ENCODE assay signal across 8 cellular contexts in the genomic region with DNA sequence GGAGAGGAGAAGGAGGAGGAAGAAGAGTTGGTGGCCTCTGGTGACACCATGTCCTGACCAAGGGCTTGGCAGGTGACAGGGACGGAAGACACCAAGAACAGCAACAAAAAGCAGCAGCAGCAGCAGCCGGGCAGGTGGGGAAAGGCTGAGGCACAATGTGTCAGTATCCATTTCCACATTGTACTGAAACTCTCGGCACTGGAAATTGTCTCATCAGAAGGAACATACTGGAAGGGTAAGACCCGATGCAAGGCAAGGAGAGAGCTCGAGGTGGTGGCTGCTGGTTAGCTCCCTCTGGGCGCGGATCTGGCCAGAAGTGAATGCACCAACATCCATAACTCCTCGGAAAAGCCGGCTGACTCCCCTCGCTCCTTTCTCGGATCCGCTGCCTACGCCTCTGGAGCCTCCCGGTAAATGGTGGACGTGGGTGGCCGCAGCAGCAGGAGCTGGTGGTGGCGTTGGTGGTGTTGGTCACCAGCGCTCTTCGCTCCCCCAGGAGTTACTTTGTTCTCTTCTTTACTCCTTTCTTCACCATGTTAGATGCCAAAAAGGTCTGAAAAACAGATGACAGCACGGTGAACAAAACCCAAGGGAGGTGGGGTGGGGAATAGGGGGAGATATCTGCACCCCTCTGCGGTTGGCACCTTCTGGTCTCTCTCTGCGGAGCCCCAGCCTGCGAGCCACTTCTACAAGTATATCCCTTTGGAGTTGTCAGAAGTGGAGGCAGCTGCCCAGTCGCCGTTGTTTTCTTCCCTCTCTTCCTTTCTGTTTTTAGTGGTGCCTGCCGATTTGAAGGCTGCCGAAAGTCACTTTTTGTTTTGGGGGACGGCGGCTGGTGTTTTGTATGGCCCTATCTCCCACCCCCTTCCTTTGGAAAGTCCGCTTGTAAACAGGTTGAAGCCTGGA. TPM values are rescaled to one million over a fixed set of nuclear protein-coding genes. Genes with fewer than 3 reads are reported as not detected.
DNase-seq lines count a peak whose midpoint lies in the region; FAIRE-seq and TF ChIP-seq lines count a peak whose summit lies in the region.

No MANE protein-coding gene starts in this region.

- H3K9me1 ChIP-seq in keratinocyte (ENCODE audit: control insufficient read depth, extremely low read depth, insufficient read depth, low read length): no peaks in the 10 kb centered on the region

- FAIRE-seq in HTR-8/SVneo (lab: Jason Lieb, UNC): peak; percentile 31
- FAIRE-seq in astrocyte (lab: Jason Lieb, UNC): no peak
- no peak for FAIRE-seq in keratinocyte (lab: Jason Lieb, UNC)

- H3K4me1 ChIP-seq in astrocyte (ENCODE audit: insufficient read depth, low read length) (no peaks in the 10 kb centered on the region), keratinocyte (ENCODE audit: control insufficient read depth, extremely low read depth, insufficient read depth, low read length) (peaks cover 4% of the 10 kb centered on the region), stomach (peaks cover 6 to 33% (median 19%) of the 10 kb centered on the region in 4 donors)

- H3K9me3 Mint-ChIP-seq in astrocyte (ENCODE audit: unreplicated experiment): no peaks in the 10 kb centered on the region
- no peaks in the 10 kb centered on the region for H3K9me3 Mint-ChIP-seq in activated CD4-positive, alpha-beta T cell treated with anti-CD3 and anti-CD28 coated beads, Interleukin-2, amount 10 ng/mL, durations not matched to agents 24 days and 14 days

- intact Hi-C loops in stomach (cut with DNase I; ENCODE audit: low total_unique reads): no loop called here
- intact Hi-C loops in activated CD4-positive, alpha-beta T cell treated with anti-CD3 and anti-CD28 coated beads, Interleukin-2, amount 10 ng/mL, durations not matched to agents 24 days and 14 days (cut with micrococcal nuclease): no loop called here

- no peak for TF ChIP-seq POLR2A in stomach (IDR thresholded peaks at IDR 0.05)

- dilution Hi-C loops in keratinocyte (cut with MboI; ENCODE audit: extremely low pct_ligation_motif_present, low sequenced_read_pairs): no loop called here

- H3K9me3 ChIP-seq in astrocyte (ENCODE audit: insufficient read depth, low read depth, low read length) (no peaks in the 10 kb centered on the region), keratinocyte (ENCODE audit: control insufficient read depth, low read depth, low read length) (no peaks in the 10 kb centered on the region), stomach (no peaks in the 10 kb centered on the region)

- TF ChIP-seq CTCF in astrocyte (IDR thresholded peaks at IDR 0.05; ENCODE audit: insufficient read depth, low read depth, low read length) (no peak), keratinocyte (optimal IDR thresholded peaks at IDR 0.05 in 1 of 3, IDR thresholded peaks at IDR 0.05 in 1 of 3, conservative IDR thresholded peaks at IDR 0.05 in 1 of 3; ENCODE audit: extremely low read depth in 1 of 3, insufficient read depth in 2 of 3, low read length in 3 of 3) (no peak), stomach (IDR thresholded peaks at IDR 0.05) (no peak)

- WGBS in stomach, 5 donors: 1 to 4% (median 3%) methylated on average over 30 of the region's 30 CpGs

- peak overlapping the region; percentile 88 for H3K4me3 Mint-ChIP-seq in astrocyte (ENCODE audit: unreplicated experiment)
- H3K4me3 Mint-ChIP-seq in activated CD4-positive, alpha-beta T cell treated with anti-CD3 and anti-CD28 coated beads, Interleukin-2, amount 10 ng/mL, durations not matched to agents 24 days and 14 days: no peak overlapping the region

- H3K79me2 ChIP-seq in astrocyte (ENCODE audit: insufficient read depth, low read length) (no peaks in the 10 kb centered on the region), keratinocyte (ENCODE audit: control insufficient read depth, insufficient read depth, low read length) (no peaks in the 10 kb centered on the region)

- peak overlapping the region; percentile 59 for H2AFZ ChIP-seq in astrocyte (ENCODE audit: low read depth, low read length)
- H2AFZ ChIP-seq in keratinocyte (ENCODE audit: control insufficient read depth, low read length): no peak overlapping the region

- H3K27me3 Mint-ChIP-seq in astrocyte (ENCODE audit: low read depth, unreplicated experiment): peaks cover 57% of the 10 kb centered on the region
- H3K27me3 Mint-ChIP-seq in activated CD4-positive, alpha-beta T cell treated with anti-CD3 and anti-CD28 coated beads, Interleukin-2, amount 10 ng/mL, durations not matched to agents 24 days and 14 days: peaks cover 39% of the 10 kb centered on the region

- H3K9ac ChIP-seq in astrocyte (ENCODE audit: low read length) (no peak overlapping the region), keratinocyte (ENCODE audit: control insufficient read depth, extremely low read depth, insufficient read depth, low read length) (no peak overlapping the region)

- no peaks in the 10 kb centered on the region for H4K20me1 ChIP-seq in astrocyte (ENCODE audit: insufficient read depth, low read length)
- H4K20me1 ChIP-seq in keratinocyte (ENCODE audit: control insufficient read depth, extremely low read depth, insufficient read depth, low read length): no peaks in the 10 kb centered on the region

- H3K4me2 ChIP-seq in astrocyte (ENCODE audit: low read length) (peak overlapping the region; percentile 83), keratinocyte (ENCODE audit: control insufficient read depth, extremely low read depth, insufficient read depth, low read depth, low read length) (peak overlapping the region; percentile 56)

- H3K4me1 Mint-ChIP-seq in astrocyte (ENCODE audit: low read depth, unreplicated experiment): peaks cover 14% of the 10 kb centered on the region
- no peaks in the 10 kb centered on the region for H3K4me1 Mint-ChIP-seq in activated CD4-positive, alpha-beta T cell treated with anti-CD3 and anti-CD28 coated beads, Interleukin-2, amount 10 ng/mL, durations not matched to agents 24 days and 14 days

- no peak for TF ChIP-seq EP300 in stomach (IDR thresholded peaks at IDR 0.05)

- peaks cover 36% of the 10 kb centered on the region for H3K27me3 ChIP-seq in astrocyte (ENCODE audit: insufficient read depth, low read length)
- peaks cover 42% of the 10 kb centered on the region for H3K27me3 ChIP-seq in keratinocyte (ENCODE audit: control insufficient read depth, extremely low read depth, insufficient read depth, low read length)
- peaks cover 0 to 42% (median 36%) of the 10 kb centered on the region in 3 donors for H3K27me3 ChIP-seq in stomach

- H3K27ac ChIP-seq in astrocyte (ENCODE audit: low read depth, low read length) (no peak overlapping the region), keratinocyte (ENCODE audit: control insufficient read depth, insufficient read depth, low read length) (no peak overlapping the region), stomach (peak overlapping the region in 4 of 5 donors; percentile 64 to 76 (median 74))

- peaks cover 4% of the 10 kb centered on the region for H3K36me3 Mint-ChIP-seq in astrocyte (ENCODE audit: low read depth, unreplicated experiment)
- H3K36me3 Mint-ChIP-seq in activated CD4-positive, alpha-beta T cell treated with anti-CD3 and anti-CD28 coated beads, Interleukin-2, amount 10 ng/mL, durations not matched to agents 24 days and 14 days (ENCODE audit: low read depth): no peaks in the 10 kb centered on the region

- DNase-seq in HTR-8/SVneo (ENCODE audit: insufficient read length, low spot score): no peak
- DNase-seq in astrocyte (ENCODE audit: low read depth): no peak
- no peak for DNase-seq in keratinocyte (ENCODE audit: low read depth, low spot score)
- peak; percentile 26 for DNase-seq in stomach
- DNase-seq in activated CD4-positive, alpha-beta T cell treated with anti-CD3 and anti-CD28 coated beads, Interleukin-2, amount 10 ng/mL, durations not matched to agents 24 days and 14 days: no peak
- no peak for DNase-seq in activated CD8-positive, alpha-beta memory T cell treated with anti-CD3 and anti-CD28 coated beads, Interleukin-2, amount 50 U/mL, for 4 hours
- no peak for DNase-seq in CD1c-positive myeloid dendritic cell (ENCODE audit: extremely low spot score)
- DNase-seq in activated CD4-positive, alpha-beta T cell treated with anti-CD3 and anti-CD28 coated beads for 48 hours: no peak

- H3K4me3 ChIP-seq in astrocyte (ENCODE audit: insufficient read depth, low read depth, low read length): peak overlapping the region; percentile 39
- peak overlapping the region in 1 of 3 experiments; percentile 40 for H3K4me3 ChIP-seq in keratinocyte (ENCODE audit: control insufficient read depth in 2 of 3, extremely low read depth in 1 of 3, insufficient read depth in 2 of 3, low read depth in 1 of 3, low read length in 3 of 3)
- H3K4me3 ChIP-seq in stomach: peak overlapping the region; percentile 48 to 57 (median 52)

- no peaks in the 10 kb centered on the region for H3K36me3 ChIP-seq in astrocyte (ENCODE audit: insufficient read depth, low read length)
- no peaks in the 10 kb centered on the region for H3K36me3 ChIP-seq in keratinocyte (ENCODE audit: control insufficient read depth in 2 of 2, extremely low read depth in 1 of 2, insufficient read depth in 2 of 2, low read length in 2 of 2)
- H3K36me3 ChIP-seq in stomach: no peaks in the 10 kb centered on the region

- peak overlapping the region; percentile 14 for H3K27ac Mint-ChIP-seq in astrocyte (ENCODE audit: unreplicated experiment)
- H3K27ac Mint-ChIP-seq in activated CD4-positive, alpha-beta T cell treated with anti-CD3 and anti-CD28 coated beads, Interleukin-2, amount 10 ng/mL, durations not matched to agents 24 days and 14 days: no peak overlapping the region

RNA-seq across cellular contexts. Expression of a gene that starts 0.5 kb away (rescaled TPM):
- total RNA-seq in astrocyte: not detected in 2 replicates
- not detected in 3 replicates for polyA plus RNA-seq in keratinocyte
- polyA plus RNA-seq in keratinocyte (2011; ENCODE audit: low read depth): not detected
- polyA plus RNA-seq in keratinocyte (2011; cell fraction: cytosol; rRNA removed): not detected in 2 replicates
- polyA plus RNA-seq in keratinocyte (2011; cell fraction: nucleus; rRNA removed): not detected in 2 replicates
- not detected in 2 replicates for polyA plus RNA-seq in keratinocyte (2012; ENCODE audit: low replicate concordance)
- polyA minus RNA-seq in keratinocyte: not detected in 3 replicates
- not detected for polyA minus RNA-seq in keratinocyte (2011; cell fraction: cytosol; rRNA and poly(A)+ RNA removed)
- polyA minus RNA-seq in keratinocyte (2011; cell fraction: nucleus; rRNA and poly(A)+ RNA removed): not detected in 2 replicates
- 10 to 100 TPM in 3 of 5 donors, 1 to 10 TPM in 1, not detected in 1; 3.5 to 31.2 (median 19.9) TPM for total RNA-seq in stomach
- polyA plus RNA-seq in stomach: 10 to 100 TPM in 1 of 3 donors, 1 to 10 TPM in 2; 1.4 to 13.6 (median 5.4) TPM
- total RNA-seq in activated CD4-positive, alpha-beta T cell treated with anti-CD3 and anti-CD28 coated beads, Interleukin-2, amount 10 ng/mL, durations not matched to agents 24 days and 14 days: not detected in 2 replicates

Comparison
In these comparisons a context has a peak if more than half of its experiments do, and no peak if none do; other contexts are left out.
1. H3K27ac ChIP-seq: peak in stomach (4 of 5); none in astrocyte (single experiment) and keratinocyte (single experiment).